Comparison of ENCODE assay signal across 1 cellular context in the genomic region with DNA sequence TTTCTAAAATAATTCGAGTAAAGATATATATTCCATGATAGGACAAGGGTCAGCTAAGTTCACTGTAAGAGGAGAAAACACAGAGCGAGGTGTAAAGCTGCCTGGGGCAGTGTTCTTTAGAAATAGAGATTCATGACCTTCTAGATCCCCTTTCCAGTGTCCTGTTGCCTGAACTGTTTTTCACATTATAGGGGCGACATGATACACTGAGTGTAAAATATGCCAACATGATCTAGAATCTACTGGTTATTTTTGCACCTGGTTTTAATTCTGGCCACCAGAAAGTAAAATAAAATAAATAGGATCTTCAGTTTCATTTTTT.
TF ChIP-seq lines count a peak whose summit lies in the region.

No MANE protein-coding gene starts in this region.

TF ChIP-seq in HepG2, 621 proteins besides CTCF, POLR2A, EP300 and RAD21 (continued from another document):
- TF ChIP-seq, protein P1, sequence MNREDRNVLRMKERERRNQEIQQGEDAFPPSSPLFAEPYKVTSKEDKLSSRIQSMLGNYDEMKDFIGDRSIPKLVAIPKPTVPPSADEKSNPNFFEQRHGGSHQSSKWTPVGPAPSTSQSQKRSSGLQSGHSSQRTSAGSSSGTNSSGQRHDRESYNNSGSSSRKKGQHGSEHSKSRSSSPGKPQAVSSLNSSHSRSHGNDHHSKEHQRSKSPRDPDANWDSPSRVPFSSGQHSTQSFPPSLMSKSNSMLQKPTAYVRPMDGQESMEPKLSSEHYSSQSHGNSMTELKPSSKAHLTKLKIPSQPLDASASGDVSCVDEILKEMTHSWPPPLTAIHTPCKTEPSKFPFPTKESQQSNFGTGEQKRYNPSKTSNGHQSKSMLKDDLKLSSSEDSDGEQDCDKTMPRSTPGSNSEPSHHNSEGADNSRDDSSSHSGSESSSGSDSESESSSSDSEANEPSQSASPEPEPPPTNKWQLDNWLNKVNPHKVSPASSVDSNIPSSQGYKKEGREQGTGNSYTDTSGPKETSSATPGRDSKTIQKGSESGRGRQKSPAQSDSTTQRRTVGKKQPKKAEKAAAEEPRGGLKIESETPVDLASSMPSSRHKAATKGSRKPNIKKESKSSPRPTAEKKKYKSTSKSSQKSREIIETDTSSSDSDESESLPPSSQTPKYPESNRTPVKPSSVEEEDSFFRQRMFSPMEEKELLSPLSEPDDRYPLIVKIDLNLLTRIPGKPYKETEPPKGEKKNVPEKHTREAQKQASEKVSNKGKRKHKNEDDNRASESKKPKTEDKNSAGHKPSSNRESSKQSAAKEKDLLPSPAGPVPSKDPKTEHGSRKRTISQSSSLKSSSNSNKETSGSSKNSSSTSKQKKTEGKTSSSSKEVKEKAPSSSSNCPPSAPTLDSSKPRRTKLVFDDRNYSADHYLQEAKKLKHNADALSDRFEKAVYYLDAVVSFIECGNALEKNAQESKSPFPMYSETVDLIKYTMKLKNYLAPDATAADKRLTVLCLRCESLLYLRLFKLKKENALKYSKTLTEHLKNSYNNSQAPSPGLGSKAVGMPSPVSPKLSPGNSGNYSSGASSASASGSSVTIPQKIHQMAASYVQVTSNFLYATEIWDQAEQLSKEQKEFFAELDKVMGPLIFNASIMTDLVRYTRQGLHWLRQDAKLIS (CRISPR knock-in tag; IDR thresholded peaks at IDR 0.05), result no peak
- TF ChIP-seq, protein P2, sequence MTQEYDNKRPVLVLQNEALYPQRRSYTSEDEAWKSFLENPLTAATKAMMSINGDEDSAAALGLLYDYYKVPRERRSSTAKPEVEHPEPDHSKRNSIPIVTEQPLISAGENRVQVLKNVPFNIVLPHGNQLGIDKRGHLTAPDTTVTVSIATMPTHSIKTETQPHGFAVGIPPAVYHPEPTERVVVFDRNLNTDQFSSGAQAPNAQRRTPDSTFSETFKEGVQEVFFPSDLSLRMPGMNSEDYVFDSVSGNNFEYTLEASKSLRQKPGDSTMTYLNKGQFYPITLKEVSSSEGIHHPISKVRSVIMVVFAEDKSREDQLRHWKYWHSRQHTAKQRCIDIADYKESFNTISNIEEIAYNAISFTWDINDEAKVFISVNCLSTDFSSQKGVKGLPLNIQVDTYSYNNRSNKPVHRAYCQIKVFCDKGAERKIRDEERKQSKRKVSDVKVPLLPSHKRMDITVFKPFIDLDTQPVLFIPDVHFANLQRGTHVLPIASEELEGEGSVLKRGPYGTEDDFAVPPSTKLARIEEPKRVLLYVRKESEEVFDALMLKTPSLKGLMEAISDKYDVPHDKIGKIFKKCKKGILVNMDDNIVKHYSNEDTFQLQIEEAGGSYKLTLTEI (CRISPR knock-in tag; conservative IDR thresholded peaks at IDR 0.05), result no peak
- TF ChIP-seq FOXJ3 (CRISPR knock-in tag; IDR thresholded peaks at IDR 0.05; ENCODE audit: borderline replicate concordance), result no peak
TF ChIP-seq in HepG2: peak in this region for 0.
